In the genomic region with DNA sequence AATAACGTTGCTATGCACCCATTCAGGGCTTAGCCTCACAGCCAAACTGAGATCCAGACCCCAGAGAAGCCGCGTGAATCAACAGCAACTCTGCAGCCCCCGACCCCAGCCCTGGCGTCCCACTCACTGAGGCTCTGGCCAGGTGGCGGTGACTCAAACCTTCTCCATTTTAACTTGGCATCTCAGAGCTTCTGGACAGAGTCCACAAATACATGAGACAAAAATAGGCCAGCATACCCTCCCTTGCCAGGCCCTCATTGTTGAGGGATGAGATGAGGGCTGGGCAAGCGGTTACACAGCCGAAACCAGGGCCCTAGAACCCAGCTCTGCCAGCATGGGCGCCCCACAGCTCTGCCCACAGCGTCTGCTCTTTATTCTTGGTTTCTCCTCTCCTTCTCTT, we compare ENCODE assay signal across 20 cellular contexts.
DNase-seq lines count a peak whose midpoint lies in the region; ATAC-seq and TF ChIP-seq lines count a peak whose summit lies in the region.
"Had no signal": no experiment of that assay in that cellular context is flagged by ENCODE, and none has a peak within 500 bp of the region (broad histone marks: within the 10 kb centered on the region; RNA-seq: fewer than 3 reads in every experiment).

No MANE protein-coding gene starts in this region.

- H3K4me3 Mint-ChIP-seq in T-helper 2 cell treated with Interferon-gamma antibody and Interleukin-4, amounts not matched to agents 5 μg/mL and 100 μg/mL, for 36 hours = no peak overlapping the region
- H3K4me3 Mint-ChIP-seq: activated CD4-positive, alpha-beta memory T cell treated with anti-CD3 and anti-CD28 coated beads, Interleukin-2, amount 10 ng/mL, durations not matched to agents 7 days and 5 days; activated naive CD8-positive, alpha-beta T cell treated with anti-CD3 and anti-CD28 coated beads, Interleukin-2, amount 10 ng/mL, durations not matched to agents 7 days and 5 days; CD14-positive monocyte had no signal

- H3K9me3 ChIP-seq in esophagus muscularis mucosa = no peaks in the 10 kb centered on the region
- H3K9me3 ChIP-seq: Peyer's patch had no signal

- no peak overlapping the region for H3K27ac Mint-ChIP-seq in T-helper 2 cell treated with Interferon-gamma antibody and Interleukin-4, amounts not matched to agents 5 μg/mL and 100 μg/mL, for 36 hours
- H3K27ac Mint-ChIP-seq: activated CD4-positive, alpha-beta memory T cell treated with anti-CD3 and anti-CD28 coated beads, Interleukin-2, amount 10 ng/mL, durations not matched to agents 7 days and 5 days; activated naive CD8-positive, alpha-beta T cell treated with anti-CD3 and anti-CD28 coated beads, Interleukin-2, amount 10 ng/mL, durations not matched to agents 7 days and 5 days; CD14-positive monocyte had no signal

- peaks cover 29% of the 10 kb centered on the region for H3K27me3 Mint-ChIP-seq in T-helper 2 cell treated with Interferon-gamma antibody and Interleukin-4, amounts not matched to agents 5 μg/mL and 100 μg/mL, for 36 hours (ENCODE audit: low read depth)

- peaks cover 4% of the 10 kb centered on the region for H3K4me1 Mint-ChIP-seq in T-helper 2 cell treated with Interferon-gamma antibody and Interleukin-4, amounts not matched to agents 5 μg/mL and 100 μg/mL, for 36 hours (ENCODE audit: low read depth)

- DNase-seq in Right ventricle myocardium inferior (ENCODE audit: missing footprints) = no peak
- DNase-seq in cardiac septum (ENCODE audit: low spot score) = no peak
- peak; percentile 78 for DNase-seq in esophagus muscularis mucosa (ENCODE audit: extremely low spot score)
- peak; percentile 37 for DNase-seq in midbrain (lab: John Stamatoyannopoulos, UW)
- no peak for DNase-seq in activated T-cell treated with anti-CD3 and anti-CD28 coated beads for 4 hours
- DNase-seq in stimulated activated CD4-positive, alpha-beta T cell treated with anti-CD3 and anti-CD28 coated beads, Interleukin-4, amount 100 ng/mL, for 4 hours = no peak
- no peak for DNase-seq in stimulated activated CD4-positive, alpha-beta T cell treated with anti-CD3 and anti-CD28 coated beads, Interleukin-2, amount 100 ng/mL, for 24 hours
- no peak for DNase-seq in T-helper 2 cell treated with Interferon-gamma antibody and Interleukin-4, amounts not matched to agents 5 μg/mL and 100 μg/mL, for 36 hours (ENCODE audit: low spot score)
- DNase-seq: 8988T; activated CD4-positive, alpha-beta memory T cell treated with anti-CD3 and anti-CD28 coated beads, Interleukin-2, amount 10 ng/mL, durations not matched to agents 7 days and 5 days; activated naive CD8-positive, alpha-beta T cell treated with anti-CD3 and anti-CD28 coated beads, Interleukin-2, amount 10 ng/mL, durations not matched to agents 7 days and 5 days; cerebellar nuclear complex; DMS53; NCI-H2029 treated with DMSO at 0.1 percent for 48 hours; NCI-H774; Peyer's patch; T-helper 1 cell; trophoblast cell had no signal

- no peaks in the 10 kb centered on the region for H3K9me3 Mint-ChIP-seq in T-helper 2 cell treated with Interferon-gamma antibody and Interleukin-4, amounts not matched to agents 5 μg/mL and 100 μg/mL, for 36 hours
- H3K9me3 Mint-ChIP-seq: activated CD4-positive, alpha-beta memory T cell treated with anti-CD3 and anti-CD28 coated beads, Interleukin-2, amount 10 ng/mL, durations not matched to agents 7 days and 5 days; activated naive CD8-positive, alpha-beta T cell treated with anti-CD3 and anti-CD28 coated beads, Interleukin-2, amount 10 ng/mL, durations not matched to agents 7 days and 5 days; CD14-positive monocyte had no signal

- H3K4me1 ChIP-seq in esophagus muscularis mucosa = peaks cover 18 to 46% (median 35%) of the 10 kb centered on the region in 4 donors

- H3K27ac ChIP-seq in esophagus muscularis mucosa (replicated peaks in 1 of 4) = peak overlapping the region; percentile 80 to 88 (median 82)
- H3K27ac ChIP-seq: Peyer's patch, VCaP had no signal

- H3K36me3 ChIP-seq in esophagus muscularis mucosa = no peaks in the 10 kb centered on the region
- H3K36me3 ChIP-seq: Peyer's patch had no signal

- no peaks in the 10 kb centered on the region for H3K27me3 ChIP-seq in esophagus muscularis mucosa
- H3K27me3 ChIP-seq: Peyer's patch had no signal

- no peak for TF ChIP-seq CTCF in esophagus muscularis mucosa (IDR thresholded peaks at IDR 0.05)

- 57% methylated on average over 10 of the region's 10 CpGs for WGBS in esophagus muscularis mucosa

- no peak overlapping the region for H3K4me3 ChIP-seq in esophagus muscularis mucosa
- H3K4me3 ChIP-seq: Peyer's patch had no signal

- TF ChIP-seq EP300 in esophagus muscularis mucosa (IDR thresholded peaks at IDR 0.05) = no peak

- peak; percentile 68 for ATAC-seq in Right ventricle myocardium inferior

- TF ChIP-seq POLR2A in esophagus muscularis mucosa (IDR thresholded peaks at IDR 0.05; ENCODE audit: low read depth) = no peak

- H3K36me3 Mint-ChIP-seq in T-helper 2 cell treated with Interferon-gamma antibody and Interleukin-4, amounts not matched to agents 5 μg/mL and 100 μg/mL, for 36 hours (ENCODE audit: low read depth) = no peaks in the 10 kb centered on the region
- H3K36me3 Mint-ChIP-seq: activated naive CD8-positive, alpha-beta T cell treated with anti-CD3 and anti-CD28 coated beads, Interleukin-2, amount 10 ng/mL, durations not matched to agents 7 days and 5 days; CD14-positive monocyte had no signal

- intact Hi-C loops in Right ventricle myocardium inferior (cut with DNase I) = loop anchor here (1.0 to 5.0 kb wide), 5 partner anchors 32 to 435 kb away; no protein-coding TSS in a partner anchor
- intact Hi-C loops in cardiac septum (cut with DNase I) = loop anchor here (5.0 to 10.0 kb wide), 4 partner anchors 180 to 518 kb away; no protein-coding TSS in a partner anchor
- intact Hi-C loops in esophagus muscularis mucosa (cut with DNase I) = loop anchor here (5.0 to 10.0 kb wide), 3 partner anchors 180 to 438 kb away; no protein-coding TSS in a partner anchor

Comparison
In these comparisons a context has a peak if more than half of its experiments do, and no peak if none do; other contexts are left out.
1. DNase-seq: peak in esophagus muscularis mucosa (single experiment) and midbrain (single experiment); none in Right ventricle myocardium inferior (single experiment), cardiac septum (single experiment), activated T-cell treated with anti-CD3 and anti-CD28 coated beads for 4 hours (single experiment), stimulated activated CD4-positive, alpha-beta T cell treated with anti-CD3 and anti-CD28 coated beads, Interleukin-4, amount 100 ng/mL, for 4 hours (0 of 2), stimulated activated CD4-positive, alpha-beta T cell treated with anti-CD3 and anti-CD28 coated beads, Interleukin-2, amount 100 ng/mL, for 24 hours (0 of 2) and T-helper 2 cell treated with Interferon-gamma antibody and Interleukin-4, amounts not matched to agents 5 μg/mL and 100 μg/mL, for 36 hours (single experiment).